Comparison of ENCODE assay signal across 9 cellular contexts in genomic region chr18:54284535-54284934, GRCh38.
DNase-seq lines count a peak whose midpoint lies in the region; ATAC-seq and TF ChIP-seq lines count a peak whose summit lies in the region.
"Had no signal": no experiment of that assay in that cellular context is flagged by ENCODE, and none has a peak within 500 bp of the region (broad histone marks: within the 10 kb centered on the region; RNA-seq: fewer than 3 reads in every experiment).

No MANE protein-coding gene starts in this region.

- DNase-seq in effector memory CD8-positive, alpha-beta T cell: no peak
- DNase-seq in NCI-H2171 treated with DMSO at 0.1 percent for 48 hours (lab: John Stamatoyannopoulos, UW) (no peak), NCI-H1930 (lab: John Stamatoyannopoulos, UW) (no peak)
- DNase-seq: effector CD4-positive, alpha-beta T cell; ovary had no signal

- peaks cover 10 to 15% of the 10 kb centered on the region in 2 donors for H3K4me1 Mint-ChIP-seq in effector memory CD8-positive, alpha-beta T cell (ENCODE audit: low read depth in 2 of 2)

- ATAC-seq in GM18907 (IDR thresholded peaks at IDR 0.05; ENCODE audit: unreplicated experiment): peak; percentile 47
- peak; percentile 38 for ATAC-seq in GM21528 (IDR thresholded peaks at IDR 0.05; ENCODE audit: low FRiP score, unreplicated experiment)
- peak; percentile 30 for ATAC-seq in HG03159 (IDR thresholded peaks at IDR 0.05; ENCODE audit: unreplicated experiment)
- no peak for ATAC-seq in effector memory CD8-positive, alpha-beta T cell (replicated peaks)
- ATAC-seq in SK-N-SH treated with all-trans-retinoic acid at 6 μM for 48 hours: no peak

- peaks cover 41% of the 10 kb centered on the region for H3K36me3 Mint-ChIP-seq in effector memory CD8-positive, alpha-beta T cell (ENCODE audit: insufficient read depth)

- no peaks in the 10 kb centered on the region for H3K27me3 Mint-ChIP-seq in effector memory CD8-positive, alpha-beta T cell

- H3K4me3 Mint-ChIP-seq in effector memory CD8-positive, alpha-beta T cell: peak overlapping the region in 1 of 2 donors; percentile 22

- no peaks in the 10 kb centered on the region for H3K9me3 Mint-ChIP-seq in effector memory CD8-positive, alpha-beta T cell

- H3K27ac Mint-ChIP-seq in effector memory CD8-positive, alpha-beta T cell: peak overlapping the region; percentile 23 to 27

TF ChIP-seq in SK-N-SH treated with all-trans-retinoic acid at 6 μM for 48 hours, 23 proteins besides CTCF, POLR2A, EP300 and RAD21:
- TF ChIP-seq ZNF70 (CRISPR knock-in tag; IDR thresholded peaks at IDR 0.05) (no peak), GLIS3 (CRISPR knock-in tag; IDR thresholded peaks at IDR 0.05) (no peak), TCF4 (CRISPR knock-in tag; IDR thresholded peaks at IDR 0.05; ENCODE audit: borderline replicate concordance) (no peak), OSR1 (CRISPR knock-in tag; IDR thresholded peaks at IDR 0.05) (no peak), ZNF8 (CRISPR knock-in tag; IDR thresholded peaks at IDR 0.05) (no peak), ZFP3 (CRISPR knock-in tag; IDR thresholded peaks at IDR 0.05) (no peak)

Comparison
In these comparisons a context has a peak if more than half of its experiments do, and no peak if none do; other contexts are left out.
1. ATAC-seq: peak in GM18907 (single experiment), GM21528 (single experiment) and HG03159 (single experiment); none in effector memory CD8-positive, alpha-beta T cell (single experiment) and SK-N-SH treated with all-trans-retinoic acid at 6 μM for 48 hours (single experiment).